Comparison of ENCODE assay signal across 13 cellular contexts in the genomic region with DNA sequence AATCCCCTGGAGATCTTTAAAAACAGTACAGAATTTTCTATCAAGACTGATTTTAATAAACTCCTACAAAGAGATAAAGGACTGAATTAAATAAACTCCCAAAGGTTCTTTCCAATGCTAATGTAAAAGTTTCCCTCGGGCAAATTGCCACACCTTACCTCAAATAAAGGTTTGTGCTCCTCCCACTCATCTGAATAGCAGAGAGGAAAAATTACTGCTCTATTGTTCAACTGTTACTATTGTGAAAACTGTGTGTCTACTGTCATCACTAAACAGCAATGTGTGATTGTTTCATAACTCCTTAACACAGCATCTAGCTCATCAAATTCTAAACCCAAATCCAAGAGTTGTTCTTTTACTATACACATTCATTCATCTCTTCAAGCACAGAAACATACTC. TPM values are rescaled to one million over a fixed set of nuclear protein-coding genes. Genes with fewer than 3 reads are reported as not detected.
A peak's percentile ranks its signal among the peaks of the same experiment; 100 is the strongest.
DNase-seq lines count a peak whose midpoint lies in the region; ATAC-seq, FAIRE-seq and TF ChIP-seq lines count a peak whose summit lies in the region.
"Had no signal": no experiment of that assay in that cellular context is flagged by ENCODE, and none has a peak within 500 bp of the region (broad histone marks: within the 10 kb centered on the region; RNA-seq: fewer than 3 reads in every experiment).

No MANE protein-coding gene starts in this region.

- CTCF ChIA-PET in GM12878 (lab: Yijun Ruan, JAX), result interaction anchor here (0.9 to 1.7 kb wide), 3 partner anchors 9 to 154 kb away, joined by 3 to 5 read pairs (median 4); no protein-coding TSS in a partner anchor

- no peaks in the 10 kb centered on the region for H3K9me3 Mint-ChIP-seq in chondrocyte (ENCODE audit: low read depth)
- H3K9me3 Mint-ChIP-seq: WTC11 had no signal

- no peak overlapping the region for H3K27ac Mint-ChIP-seq in chondrocyte (ENCODE audit: unreplicated experiment)

- no peak overlapping the region for H3K4me3 Mint-ChIP-seq in chondrocyte (ENCODE audit: unreplicated experiment)

- peaks cover 4% of the 10 kb centered on the region; the same call in 1 of the 2 replicates for H3K4me1 ChIP-seq in GM12878 (ENCODE audit: control insufficient read depth, insufficient read depth, low read length)
- peaks cover 15% of the 10 kb centered on the region for H3K4me1 ChIP-seq in effector memory CD4-positive, alpha-beta T cell (ENCODE audit: control insufficient read depth, insufficient read depth, low read length, poor library complexity, severe bottlenecking)

- intact Hi-C loops in GM12878 (cut with micrococcal nuclease; ENCODE audit: unreplicated experiment), result loop anchor here (1.0 to 10.0 kb wide), 2 partner anchors 29 to 92 kb away; a partner anchor contains a TSS

- no peak overlapping the region for H3K27ac ChIP-seq in GM12878 (ENCODE audit: control insufficient read depth, insufficient read depth)
- H3K27ac ChIP-seq in effector memory CD4-positive, alpha-beta T cell (ENCODE audit: insufficient read depth, low read length, poor library complexity, severe bottlenecking), result no peak overlapping the region

- no peaks in the 10 kb centered on the region for H3K9me3 ChIP-seq in GM12878 (replicated peaks; ENCODE audit: control insufficient read depth, insufficient read depth, low read length)
- H3K9me3 ChIP-seq in effector memory CD4-positive, alpha-beta T cell (ENCODE audit: control insufficient read depth, low read length), result no peaks in the 10 kb centered on the region

- TF ChIP-seq EP300 in GM12878 (IDR thresholded peaks at IDR 0.05; ENCODE audit: borderline replicate concordance in 1 of 2, control insufficient read depth in 1 of 2, low read depth in 2 of 2, low read length in 2 of 2), result no peak

- in situ Hi-C loops in GM12878 (cut with MboI), result no loop called here

- no peaks in the 10 kb centered on the region for H3K36me3 ChIP-seq in GM12878 (ENCODE audit: control insufficient read depth in 2 of 2, insufficient read depth in 2 of 2, low read length in 1 of 2)
- no peaks in the 10 kb centered on the region for H3K36me3 ChIP-seq in effector memory CD4-positive, alpha-beta T cell (ENCODE audit: control insufficient read depth, insufficient read depth, low read length)

- WGBS in GM12878 (ENCODE audit: insufficient coverage, insufficient replicate concordance, low lambda C conversion rate, missing lambda C conversion rate), result 0% methylated on average over 1 of the region's 1 CpG

- no peak for FAIRE-seq in GM12878 (lab: Jason Lieb, UNC)

- no peak for TF ChIP-seq RAD21 in GM12878 (IDR thresholded peaks at IDR 0.05; ENCODE audit: insufficient read depth, low read depth, low read length)

- no peaks in the 10 kb centered on the region for H3K27me3 ChIP-seq in GM12878 (replicated peaks in 1 of 2; ENCODE audit: control insufficient read depth in 2 of 2, insufficient read depth in 2 of 2, low read length in 1 of 2)
- no peaks in the 10 kb centered on the region for H3K27me3 ChIP-seq in effector memory CD4-positive, alpha-beta T cell (replicated peaks; ENCODE audit: control insufficient read depth, insufficient read depth, low read length, poor library complexity, severe bottlenecking)

- no peaks in the 10 kb centered on the region for H3K36me3 Mint-ChIP-seq in chondrocyte (ENCODE audit: low read depth)
- H3K36me3 Mint-ChIP-seq: WTC11 had no signal

- no peak overlapping the region for H3K9ac ChIP-seq in GM12878 (ENCODE audit: control insufficient read depth, insufficient read depth, low read length)

- BruUV-seq in GM12878 (replicated peaks; lab: Mats Ljungman, UMichigan), result no TSS peak

- RAD21 ChIA-PET in GM12878 (lab: Charles Lee; ENCODE audit: unreplicated experiment), result interaction anchor here (0.8 to 1.7 kb wide), 4 partner anchors 8 to 512 kb away, joined by 3 read pairs; no protein-coding TSS in a partner anchor

- no peak overlapping the region for H2AFZ ChIP-seq in GM12878 (ENCODE audit: control insufficient read depth, low read depth, low read length)

- no peak for TF ChIP-seq CTCF in GM12878 (IDR thresholded peaks at IDR 0.05 in 2 of 3, conservative IDR thresholded peaks at IDR 0.05 in 1 of 3; ENCODE audit: control insufficient read depth in 2 of 3, extremely low read depth in 1 of 3, insufficient read depth in 1 of 3, low read depth in 3 of 3, low read length in 3 of 3)
- no peak for TF ChIP-seq CTCF in chondrocyte (IDR thresholded peaks at IDR 0.05)

- TF ChIP-seq POLR2A in GM12878 (IDR thresholded peaks at IDR 0.05; ENCODE audit: low read depth, low read length), result no peak

- POLR2A ChIA-PET in GM12878 (lab: Charles Lee), result interaction anchor here (0.5 to 1.1 kb wide), 6 partner anchors 10 to 584 kb away, joined by 3 to 6 read pairs (median 4); no protein-coding TSS in a partner anchor

- DNase-seq in NCI-H345 (lab: John Stamatoyannopoulos, UW), result peak; percentile 18
- DNase-seq in NCI-H345 treated with DMSO at 0.1 percent for 48 hours (lab: John Stamatoyannopoulos, UW; ENCODE audit: unreplicated experiment), result no peak
- peak; percentile 16 for DNase-seq in MV-4-11 (lab: John Stamatoyannopoulos, UW)
- no peak for DNase-seq in GM12878 (ENCODE audit: low read depth, low spot score)
- DNase-seq in putamen (ENCODE audit: low spot score), result peak; percentile 47
- no peak for DNase-seq in chondrocyte (ENCODE audit: low spot score)
- no peak for DNase-seq in effector memory CD4-positive, alpha-beta T cell
- no peak for DNase-seq in COLO668 (lab: John Stamatoyannopoulos, UW; ENCODE audit: unreplicated experiment)
- DNase-seq: foreskin melanocyte; left colon; NCI-H1930; stimulated activated CD4-positive, alpha-beta T cell treated with anti-CD3 and anti-CD28 coated beads, Interleukin-15, amount 100 ng/mL, for 24 hours had no signal

- no peaks in the 10 kb centered on the region for H3K27me3 Mint-ChIP-seq in chondrocyte (ENCODE audit: low read depth)

- H3K4me1 Mint-ChIP-seq in chondrocyte (ENCODE audit: low read depth), result peaks cover 49% of the 10 kb centered on the region

- no peak overlapping the region for H3K4me3 ChIP-seq in GM12878
- H3K4me3 ChIP-seq in effector memory CD4-positive, alpha-beta T cell (ENCODE audit: insufficient read depth, low read depth, low read length, poor library complexity, severe bottlenecking), result no peak overlapping the region

- SMC1A ChIA-PET in GM12878 (lab: Charles Lee; ENCODE audit: uncharacterized antibody, unreplicated experiment), result interaction anchor here (1.4 to 3.4 kb wide), 7 partner anchors 8 to 154 kb away, joined by 4 to 11 read pairs (median 9); no protein-coding TSS in a partner anchor

- H4K20me1 ChIP-seq in GM12878 (ENCODE audit: control insufficient read depth, insufficient read depth), result no peaks in the 10 kb centered on the region

- peak overlapping the region; percentile 63 for H3K4me2 ChIP-seq in GM12878 (ENCODE audit: control insufficient read depth, insufficient read depth)

- peaks cover 54% of the 10 kb centered on the region for H3K79me2 ChIP-seq in GM12878 (ENCODE audit: control insufficient read depth, insufficient read depth, low read length)

- ATAC-seq in GM12878, result no peak
- ATAC-seq: left colon, WTC11 had no signal

TF ChIP-seq in GM12878, 131 proteins besides CTCF, POLR2A, EP300 and RAD21:
- TF ChIP-seq FOXK2 (IDR thresholded peaks at IDR 0.05), result no peak
- TF ChIP-seq, protein P1, sequence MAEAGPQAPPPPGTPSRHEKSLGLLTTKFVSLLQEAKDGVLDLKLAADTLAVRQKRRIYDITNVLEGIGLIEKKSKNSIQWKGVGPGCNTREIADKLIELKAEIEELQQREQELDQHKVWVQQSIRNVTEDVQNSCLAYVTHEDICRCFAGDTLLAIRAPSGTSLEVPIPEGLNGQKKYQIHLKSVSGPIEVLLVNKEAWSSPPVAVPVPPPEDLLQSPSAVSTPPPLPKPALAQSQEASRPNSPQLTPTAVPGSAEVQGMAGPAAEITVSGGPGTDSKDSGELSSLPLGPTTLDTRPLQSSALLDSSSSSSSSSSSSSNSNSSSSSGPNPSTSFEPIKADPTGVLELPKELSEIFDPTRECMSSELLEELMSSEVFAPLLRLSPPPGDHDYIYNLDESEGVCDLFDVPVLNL (IDR thresholded peaks at IDR 0.05; ENCODE audit: low read depth, low read length), result no peak
- no peak for TF ChIP-seq MYB (IDR thresholded peaks at IDR 0.05; ENCODE audit: borderline replicate concordance, low read depth, low read length)
- TF ChIP-seq SP1 (IDR thresholded peaks at IDR 0.05; ENCODE audit: low read depth, low read length), result no peak
- no peak for TF ChIP-seq SREBF1 (IDR thresholded peaks at IDR 0.05; ENCODE audit: low read length)

RNA-seq across cellular contexts. Expression of a gene that starts 3.2 kb away (rescaled TPM):
- total RNA-seq in GM12878 (2013; cell fraction: nucleolus; rRNA removed), result 55.2 and 61.5 TPM in 2 replicates
- total RNA-seq in GM12878 (2014; rRNA removed), result 17.6 and 21.7 TPM in 2 replicates
- total RNA-seq in GM12878 (2014; rRNA removed; fragmentation: Illumina TruSeq; extraction: Trizol), result 25.2 and 25.3 TPM in 2 replicates
- 32.5 and 35.1 TPM in 2 replicates for total RNA-seq in GM12878 (2021)
- 9.4 TPM for polyA plus RNA-seq in GM12878 (2011; ENCODE audit: low read depth)
- polyA plus RNA-seq in GM12878 (2011; rRNA removed), result 25.2 and 32.5 TPM in 2 replicates
- polyA plus RNA-seq in GM12878 (2011; cell fraction: cytosol; rRNA removed), result 10.5 and 13.0 TPM in 2 replicates
- 8.0 and 8.3 TPM in 2 replicates for polyA plus RNA-seq in GM12878 (2011; cell fraction: nucleus; rRNA removed)
- polyA plus RNA-seq in GM12878 (2012), result 8.6 and 9.5 TPM in 2 replicates
- polyA plus RNA-seq in GM12878 (2014; fragmentation: Illumina TruSeq; extraction: Trizol), result 18.8 and 25.0 TPM in 2 replicates
- polyA plus RNA-seq in GM12878 (2014; fragmentation: Nextera tagmentation; extraction: Ambion mirVana), result 1 to 10 TPM; 6.9 to 7.3 TPM
- polyA plus RNA-seq in GM12878 (2014; rRNA removed), result 11.3 and 14.1 TPM in 2 replicates
- polyA plus RNA-seq in GM12878 (2016; fragmentation: Nextera tagmentation; extraction: Ambion mirVana), result 10 to 100 TPM; 20.7 to 26.2 TPM
- polyA minus RNA-seq in GM12878 (2011; rRNA and poly(A)+ RNA removed), result 19.3 and 33.5 TPM in 2 replicates
- polyA minus RNA-seq in GM12878 (2011; cell fraction: cytosol; rRNA and poly(A)+ RNA removed), result 6.0 and 9.6 TPM in 2 replicates
- polyA minus RNA-seq in GM12878 (2011; cell fraction: nucleus; rRNA and poly(A)+ RNA removed), result 4.0 and 9.5 TPM in 2 replicates
- 25.3 to 30.1 TPM (median 29.1 TPM) in 3 replicates for total RNA-seq in chondrocyte

Comparison
In these comparisons a context has a peak if more than half of its experiments do, and no peak if none do; other contexts are left out.
1. DNase-seq: peak in NCI-H345 (single experiment), MV-4-11 (single experiment) and putamen (single experiment); none in NCI-H345 treated with DMSO at 0.1 percent for 48 hours (single experiment), GM12878 (single experiment), chondrocyte (single experiment), effector memory CD4-positive, alpha-beta T cell (0 of 3) and COLO668 (single experiment).